Comparison of ENCODE assay signal across 8 cellular contexts in the genomic region with DNA sequence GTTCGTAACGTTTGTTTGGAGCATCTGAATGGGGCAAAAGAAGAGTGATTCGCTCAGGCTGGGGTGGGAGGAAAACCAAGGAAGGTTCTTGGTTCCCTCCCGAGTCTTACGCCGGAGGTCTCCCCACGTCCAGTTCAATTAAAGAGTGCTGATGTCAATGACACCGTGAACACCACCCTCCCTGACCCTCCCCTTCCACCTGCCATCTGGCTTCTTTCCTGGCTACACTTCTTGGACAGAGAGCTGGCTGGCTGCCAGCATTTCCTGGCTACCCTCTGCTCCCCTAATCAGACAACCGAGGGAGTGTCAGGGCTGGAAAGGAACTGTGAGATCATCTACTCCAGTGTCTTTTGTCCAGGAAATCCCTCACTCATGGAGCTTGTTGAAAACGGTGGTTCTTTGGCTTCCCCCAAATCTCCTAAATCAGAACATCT. TPM values are rescaled to one million over a fixed set of nuclear protein-coding genes. Genes with fewer than 3 reads are reported as not detected.
DNase-seq lines count a peak whose midpoint lies in the region; ATAC-seq and TF ChIP-seq lines count a peak whose summit lies in the region.

No MANE protein-coding gene starts in this region.

- ATAC-seq in RWPE2 (ENCODE audit: low read depth) (peak; percentile 70), heart left ventricle (peak; percentile 90 to 98 (median 98))

- WGBS in heart left ventricle, 4 donors = 1 to 9% (median 3%) methylated on average over 10 of the region's 10 CpGs

- no peak overlapping the region for H3K27ac Mint-ChIP-seq in HFFc6
- no peak overlapping the region for H3K27ac Mint-ChIP-seq in activated CD4-positive, alpha-beta memory T cell treated with anti-CD3 and anti-CD28 coated beads, Interleukin-2, amount 10 ng/mL, durations not matched to agents 7 days and 5 days

- intact Hi-C loops in heart left ventricle (cut with DNase I) = loop anchor here in 2 of 10 donors (5.0 to 10.0 kb wide), 3 partner anchors 135 to 312 kb away; no protein-coding TSS in a partner anchor

- H3K4me3 Mint-ChIP-seq in HFFc6 = peak overlapping the region; percentile 77
- H3K4me3 Mint-ChIP-seq in activated CD4-positive, alpha-beta memory T cell treated with anti-CD3 and anti-CD28 coated beads, Interleukin-2, amount 10 ng/mL, durations not matched to agents 7 days and 5 days = no peak overlapping the region

- no peak for TF ChIP-seq POLR2A in heart left ventricle (IDR thresholded peaks at IDR 0.05)

- no peak for DNase-seq in HFFc6
- DNase-seq in RWPE2 (ENCODE audit: low spot score) = no peak
- peak; percentile 63 to 84 (median 76) for DNase-seq in heart left ventricle
- DNase-seq in activated T-cell treated with anti-CD3 and anti-CD28 coated beads, Interleukin-2, amount 50 U/mL, for 48 hours = no peak
- no peak for DNase-seq in activated gamma-delta T cell treated with Interleukin-2 at 50 U/mL for 16 hours
- DNase-seq in SIG-M5 treated with dmso at 0.1 percent for 504 hours (lab: John Stamatoyannopoulos, UW; ENCODE audit: unreplicated experiment) = no peak
- DNase-seq in activated CD4-positive, alpha-beta memory T cell treated with anti-CD3 and anti-CD28 coated beads, Interleukin-2, amount 10 ng/mL, durations not matched to agents 7 days and 5 days = no peak

- H3K9me3 ChIP-seq in RWPE2 (ENCODE audit: severe bottlenecking) = no peaks in the 10 kb centered on the region
- no peaks in the 10 kb centered on the region for H3K9me3 ChIP-seq in heart left ventricle
- H3K9me3 ChIP-seq in stomach smooth muscle (ENCODE audit: control insufficient read depth in 2 of 2, low read length in 2 of 2) = no peaks in the 10 kb centered on the region

- H3K4me1 ChIP-seq in RWPE2 (ENCODE audit: insufficient read depth, poor library complexity, severe bottlenecking) = no peaks in the 10 kb centered on the region
- H3K4me1 ChIP-seq in heart left ventricle = peaks cover 0 to 15% (median 8%) of the 10 kb centered on the region in 12 donors
- H3K4me1 ChIP-seq in stomach smooth muscle (ENCODE audit: control insufficient read depth, insufficient read depth, low read length) = peaks cover 6% of the 10 kb centered on the region

- H3K9me3 Mint-ChIP-seq in HFFc6 = no peaks in the 10 kb centered on the region
- no peaks in the 10 kb centered on the region for H3K9me3 Mint-ChIP-seq in activated CD4-positive, alpha-beta memory T cell treated with anti-CD3 and anti-CD28 coated beads, Interleukin-2, amount 10 ng/mL, durations not matched to agents 7 days and 5 days

- no peaks in the 10 kb centered on the region for H3K36me3 ChIP-seq in RWPE2 (ENCODE audit: low read depth)
- H3K36me3 ChIP-seq in heart left ventricle = no peaks in the 10 kb centered on the region
- H3K36me3 ChIP-seq in stomach smooth muscle (ENCODE audit: control insufficient read depth in 2 of 2, insufficient read depth in 2 of 2, low read length in 2 of 2) = no peaks in the 10 kb centered on the region

- no peak overlapping the region for H3K9ac ChIP-seq in stomach smooth muscle (ENCODE audit: low read length in 2 of 2)

- H3K36me3 Mint-ChIP-seq in HFFc6 (ENCODE audit: low read depth) = no peaks in the 10 kb centered on the region
- H3K36me3 Mint-ChIP-seq in activated CD4-positive, alpha-beta memory T cell treated with anti-CD3 and anti-CD28 coated beads, Interleukin-2, amount 10 ng/mL, durations not matched to agents 7 days and 5 days (ENCODE audit: low read depth) = no peaks in the 10 kb centered on the region

- POLR2A ChIA-PET in activated CD4-positive, alpha-beta memory T cell treated with anti-CD3 and anti-CD28 coated beads, Interleukin-2, amount 10 ng/mL, durations not matched to agents 7 days and 5 days (lab: Charles Lee) = no interaction called here

- H3K27me3 ChIP-seq in RWPE2 (ENCODE audit: insufficient read depth, poor library complexity, severe bottlenecking) (no peaks in the 10 kb centered on the region), heart left ventricle (no peaks in the 10 kb centered on the region), stomach smooth muscle (ENCODE audit: control insufficient read depth in 1 of 2, insufficient read depth in 2 of 2, low read length in 2 of 2) (no peaks in the 10 kb centered on the region)

- peaks cover 19% of the 10 kb centered on the region for H3K4me1 Mint-ChIP-seq in HFFc6 (ENCODE audit: low read depth)
- no peaks in the 10 kb centered on the region for H3K4me1 Mint-ChIP-seq in activated CD4-positive, alpha-beta memory T cell treated with anti-CD3 and anti-CD28 coated beads, Interleukin-2, amount 10 ng/mL, durations not matched to agents 7 days and 5 days

- CTCF ChIA-PET in activated CD4-positive, alpha-beta memory T cell treated with anti-CD3 and anti-CD28 coated beads, Interleukin-2, amount 10 ng/mL, durations not matched to agents 7 days and 5 days (lab: Charles Lee) = interaction anchor here (1.4 to 1.9 kb wide), 2 partner anchors 11 to 138 kb away, joined by 3 to 5 read pairs; no protein-coding TSS in a partner anchor

- H3K4me3 ChIP-seq in RWPE2 (ENCODE audit: severe bottlenecking) (no peak overlapping the region), heart left ventricle (peak overlapping the region in 10 of 12 donors; percentile 0 to 47 (median 32)), stomach smooth muscle (ENCODE audit: low read length in 2 of 2) (peak overlapping the region; percentile 40 to 58)

- peaks cover 24% of the 10 kb centered on the region for H3K27me3 Mint-ChIP-seq in HFFc6 (ENCODE audit: insufficient read depth)
- peaks cover 48% of the 10 kb centered on the region for H3K27me3 Mint-ChIP-seq in activated CD4-positive, alpha-beta memory T cell treated with anti-CD3 and anti-CD28 coated beads, Interleukin-2, amount 10 ng/mL, durations not matched to agents 7 days and 5 days

- no peak overlapping the region for H3K27ac ChIP-seq in RWPE2 (ENCODE audit: poor library complexity, severe bottlenecking)
- H3K27ac ChIP-seq in heart left ventricle = peak overlapping the region in 4 of 12 donors; percentile 7 to 51 (median 40)
- H3K27ac ChIP-seq in stomach smooth muscle (ENCODE audit: low read length) = no peak overlapping the region

- TF ChIP-seq CTCF in HFFc6 (IDR thresholded peaks at IDR 0.05) = peak; percentile 63
- peak; percentile 44 for TF ChIP-seq CTCF in RWPE2 (IDR thresholded peaks at IDR 0.05; ENCODE audit: poor library complexity, severe bottlenecking)
- TF ChIP-seq CTCF in heart left ventricle (IDR thresholded peaks at IDR 0.05) = peak in 1 of 12 donors; percentile 5

RNA-seq across cellular contexts. Expression of a gene that starts 24.1 kb away (rescaled TPM):
- total RNA-seq in HFFc6 (2021; fragmentation: NEBNext Ultra II Directional; extraction: Animal tissue kit (Norgen Biotek cat#: 25700)) = not detected
- 1 to 10 TPM in 1 of 9 donors, under 1 TPM in 4, not detected in 4; 0.06 to 1.7 (median 0.19) TPM for total RNA-seq in heart left ventricle
- polyA plus RNA-seq in heart left ventricle = under 1 TPM; 0.08 to 0.11 TPM
- not detected for total RNA-seq in activated CD4-positive, alpha-beta memory T cell treated with anti-CD3 and anti-CD28 coated beads, Interleukin-2, amount 10 ng/mL, durations not matched to agents 7 days and 5 days

RNA-seq across cellular contexts. Expression of a gene that starts 46.0 kb away (rescaled TPM):
- total RNA-seq in HFFc6 (2021; fragmentation: NEBNext Ultra II Directional; extraction: Animal tissue kit (Norgen Biotek cat#: 25700)) = 10 to 100 TPM; 21.6 to 55.3 (median 48.1) TPM
- 1 to 10 TPM in 2 of 9 donors, under 1 TPM in 3, not detected in 4; 0.25 to 7.3 (median 0.79) TPM for total RNA-seq in heart left ventricle
- under 1 TPM in 1 of 2 donors, not detected in 1; 0.19 TPM for polyA plus RNA-seq in heart left ventricle
- total RNA-seq in activated CD4-positive, alpha-beta memory T cell treated with anti-CD3 and anti-CD28 coated beads, Interleukin-2, amount 10 ng/mL, durations not matched to agents 7 days and 5 days = 10 to 100 TPM; 82.5 to 84.6 TPM

RNA-seq across cellular contexts. Expression of a gene that starts 58.7 kb away (rescaled TPM):
- not detected for total RNA-seq in HFFc6 (2021; fragmentation: NEBNext Ultra II Directional; extraction: Animal tissue kit (Norgen Biotek cat#: 25700))
- 10 to 100 TPM in 2 of 9 donors, 1 to 10 TPM in 3, under 1 TPM in 3, not detected in 1; 0.35 to 63.4 (median 1.5) TPM for total RNA-seq in heart left ventricle
- 10 to 100 TPM in 1 of 2 donors, 1 to 10 TPM in 1; 5.5 to 19.5 TPM for polyA plus RNA-seq in heart left ventricle
- not detected for total RNA-seq in activated CD4-positive, alpha-beta memory T cell treated with anti-CD3 and anti-CD28 coated beads, Interleukin-2, amount 10 ng/mL, durations not matched to agents 7 days and 5 days

Comparison
In these comparisons a context has a peak if more than half of its experiments do, and no peak if none do; other contexts are left out.
1. DNase-seq: peak in heart left ventricle (5 of 5); none in HFFc6 (single experiment), RWPE2 (single experiment), activated T-cell treated with anti-CD3 and anti-CD28 coated beads, Interleukin-2, amount 50 U/mL, for 48 hours (0 of 2), activated gamma-delta T cell treated with Interleukin-2 at 50 U/mL for 16 hours (single experiment), SIG-M5 treated with dmso at 0.1 percent for 504 hours (single experiment) and activated CD4-positive, alpha-beta memory T cell treated with anti-CD3 and anti-CD28 coated beads, Interleukin-2, amount 10 ng/mL, durations not matched to agents 7 days and 5 days (single experiment).